8 cellular contexts compared by ENCODE assay signal in the genomic region with DNA sequence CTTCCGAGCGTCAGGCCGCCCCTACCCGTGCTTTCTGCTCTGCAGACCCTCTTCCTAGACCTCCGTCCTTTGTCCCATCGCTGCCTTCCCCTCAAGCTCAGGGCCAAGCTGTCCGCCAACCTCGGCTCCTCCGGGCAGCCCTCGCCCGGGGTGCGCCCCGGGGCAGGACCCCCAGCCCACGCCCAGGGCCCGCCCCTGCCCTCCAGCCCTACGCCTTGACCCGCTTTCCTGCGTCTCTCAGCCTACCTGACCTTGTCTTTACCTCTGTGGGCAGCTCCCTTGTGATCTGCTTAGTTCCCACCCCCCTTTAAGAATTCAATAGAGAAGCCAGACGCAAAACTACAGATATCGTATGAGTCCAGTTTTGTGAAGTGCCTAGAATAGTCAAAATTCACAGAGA. TPM values are rescaled to one million over a fixed set of nuclear protein-coding genes. Genes with fewer than 3 reads are reported as not detected.
DNase-seq lines count a peak whose midpoint lies in the region; TF ChIP-seq lines count a peak whose summit lies in the region.
"Not testable (repeated sequence)": the region's sequence is repeated elsewhere in the genome, so short reads cannot be mapped to it uniquely, and the experiment has no call there.

WASHC1 (minus strand) TSS at position 101 of the 400 bp plus-strand sequence. CDS start 4,457 bp downstream, outside the sequence.

- H3K4me1 ChIP-seq in BE2C; subcutaneous abdominal adipose tissue (ENCODE audit: control insufficient read depth in 5 of 5, insufficient read depth in 5 of 5, low read length in 5 of 5): not testable (repeated sequence)

- H3K4me3 ChIP-seq in BE2C (ENCODE audit: low read depth, low read length) = peak within 1 kb of the TSS; percentile 44
- H3K4me3 ChIP-seq in SU-DHL-6 (ENCODE audit: insufficient read depth, low read length, poor library complexity, severe bottlenecking) = not testable (repeated sequence)
- H3K4me3 ChIP-seq in epithelial cell of esophagus (ENCODE audit: low read length) = peak within 1 kb of the TSS; percentile 49
- peak within 1 kb of the TSS; percentile 24 for H3K4me3 ChIP-seq in iPS-11a (ENCODE audit: low read depth, low read length)
- H3K4me3 ChIP-seq in subcutaneous abdominal adipose tissue (ENCODE audit: low read depth in 1 of 5, low read length in 5 of 5) = peak within 1 kb of the TSS in 3 of 5 donors; percentile 30 to 50 (median 50)

- H3K4me1 Mint-ChIP-seq in activated naive CD8-positive, alpha-beta T cell treated with anti-CD3 and anti-CD28 coated beads for 36 hours; neural crest cell: not testable (repeated sequence)

- not testable (repeated sequence) for H3K27me3 ChIP-seq in BE2C; SU-DHL-6 (ENCODE audit: low read length); subcutaneous abdominal adipose tissue (ENCODE audit: control insufficient read depth in 5 of 5, insufficient read depth in 4 of 5, low read length in 5 of 5)

- H3K27ac Mint-ChIP-seq in activated naive CD8-positive, alpha-beta T cell treated with anti-CD3 and anti-CD28 coated beads for 36 hours; neural crest cell (ENCODE audit: unreplicated experiment): not testable (repeated sequence)

- H3K9me3 Mint-ChIP-seq in activated naive CD8-positive, alpha-beta T cell treated with anti-CD3 and anti-CD28 coated beads for 36 hours; neural crest cell: not testable (repeated sequence)

- H4K20me1 ChIP-seq in SU-DHL-6 (ENCODE audit: low read depth, low read length) = not testable (repeated sequence)

- H3K36me3 ChIP-seq in BE2C; SU-DHL-6 (ENCODE audit: low read length); subcutaneous abdominal adipose tissue (ENCODE audit: control insufficient read depth in 5 of 5, insufficient read depth in 5 of 5, low read length in 5 of 5): not testable (repeated sequence)

- H2AFZ ChIP-seq in SU-DHL-6 (ENCODE audit: low read depth, low read length, severe bottlenecking) = not testable (repeated sequence)

- not testable (repeated sequence) for H3K4me2 ChIP-seq in SU-DHL-6 (ENCODE audit: low read depth, low read length, poor library complexity, severe bottlenecking)

- 0 out of 2 replicates have a peak within 1 kb of the TSS, but pooled peaks have one; percentile 16 for H3K9ac ChIP-seq in SU-DHL-6 (ENCODE audit: low read length)
- H3K9ac ChIP-seq in subcutaneous abdominal adipose tissue (ENCODE audit: low read length in 5 of 5) = not testable (repeated sequence)

- not testable (repeated sequence) for H3K27ac ChIP-seq in SU-DHL-6 (ENCODE audit: low read depth, low read length); subcutaneous abdominal adipose tissue (ENCODE audit: low read depth, low read length)

- not testable (repeated sequence) for H3F3A ChIP-seq in SU-DHL-6 (ENCODE audit: insufficient read depth)

- TF ChIP-seq CTCF in BE2C (IDR thresholded peaks at IDR 0.05; ENCODE audit: low read depth, low read length); SU-DHL-6 (IDR thresholded peaks at IDR 0.05; ENCODE audit: insufficient read depth, low read length, poor library complexity, severe bottlenecking); epithelial cell of esophagus (IDR thresholded peaks at IDR 0.05; ENCODE audit: insufficient read depth, low read depth, low read length, missing control alignments); neural crest cell (conservative IDR thresholded peaks at IDR 0.05): not testable (repeated sequence)

- H3K27me3 Mint-ChIP-seq in activated naive CD8-positive, alpha-beta T cell treated with anti-CD3 and anti-CD28 coated beads for 36 hours; neural crest cell (ENCODE audit: low read depth): not testable (repeated sequence)

- not testable (repeated sequence) for H3K36me3 Mint-ChIP-seq in activated naive CD8-positive, alpha-beta T cell treated with anti-CD3 and anti-CD28 coated beads for 36 hours; neural crest cell (ENCODE audit: low read depth)

- H3K9me2 ChIP-seq in SU-DHL-6 (replicated peaks; ENCODE audit: insufficient read depth, low read length) = not testable (repeated sequence)

- not testable (repeated sequence) for H3K4me3 Mint-ChIP-seq in activated naive CD8-positive, alpha-beta T cell treated with anti-CD3 and anti-CD28 coated beads for 36 hours; neural crest cell

- DNase-seq in BE2C; HT-29 (ENCODE audit: low spot score); activated naive CD8-positive, alpha-beta T cell treated with anti-CD3 and anti-CD28 coated beads for 36 hours; epithelial cell of esophagus (ENCODE audit: low read depth); neural crest cell (ENCODE audit: low read depth, low spot score): not testable (repeated sequence)

- H3K79me2 ChIP-seq in SU-DHL-6 (ENCODE audit: insufficient read depth, low read length) = not testable (repeated sequence)

- not testable (repeated sequence) for H3K9me3 ChIP-seq in BE2C; SU-DHL-6 (ENCODE audit: insufficient read depth, low read length); subcutaneous abdominal adipose tissue (ENCODE audit: control insufficient read depth in 5 of 5, low read length in 5 of 5)

RNA-seq across cellular contexts. Expression of gene WASHC1, which starts in this region (rescaled TPM):
- 18.7 TPM for polyA plus RNA-seq in BE2C (2012; ENCODE audit: insufficient read depth, insufficient read length, low read depth)
- total RNA-seq in HT-29 (2014; rRNA removed; shearing (Covaris generic)) = 12.8 and 18.2 TPM in 2 replicates
- total RNA-seq in activated naive CD8-positive, alpha-beta T cell treated with anti-CD3 and anti-CD28 coated beads for 36 hours = 10 to 100 TPM; 13.7 to 15.1 TPM
- 18.4 and 18.5 TPM in 2 replicates for total RNA-seq in neural crest cell
